In genomic region chr14:105927661-105928060, GRCh38 we compare ENCODE assay signal across 19 cellular contexts.
DNase-seq lines count a peak whose midpoint lies in the region; ATAC-seq and TF ChIP-seq lines count a peak whose summit lies in the region.
"Had no signal": no experiment of that assay in that cellular context is flagged by ENCODE, and none has a peak within 500 bp of the region (broad histone marks: within the 10 kb centered on the region; RNA-seq: fewer than 3 reads in every experiment).

No MANE protein-coding gene starts in this region.

- no peaks in the 10 kb centered on the region for H3K4me1 Mint-ChIP-seq in activated naive CD8-positive, alpha-beta T cell treated with anti-CD3 and anti-CD28 coated beads, Interleukin-2, amount 10 ng/mL, durations not matched to agents 7 days and 5 days
- no peaks in the 10 kb centered on the region for H3K4me1 Mint-ChIP-seq in activated naive CD8-positive, alpha-beta T cell treated with anti-CD3 and anti-CD28 coated beads, Interleukin-2, amount 50 U/mL, for 24 hours
- H3K4me1 Mint-ChIP-seq in IgD-negative memory B cell (peaks cover 1 to 7% (median 4%) of the 10 kb centered on the region in 3 donors), endothelial cell (ENCODE audit: unreplicated experiment) (no peaks in the 10 kb centered on the region)
- H3K4me1 Mint-ChIP-seq: CD8-positive, alpha-beta memory T cell had no signal

- no peak for TF ChIP-seq CTCF in endothelial cell (IDR thresholded peaks at IDR 0.05; ENCODE audit: unreplicated experiment)
- no peak for TF ChIP-seq CTCF in sigmoid colon (IDR thresholded peaks at IDR 0.05)
- no peak for TF ChIP-seq CTCF in omental fat pad (IDR thresholded peaks at IDR 0.05)

- H3K9ac ChIP-seq in Karpas-422 (ENCODE audit: low read length) = no peak overlapping the region
- H3K9ac ChIP-seq: BLaER1 treated with 17β-estradiol and CSF1 and Interleukin-3, amounts not matched to agents 10 nM and 100 nM had no signal

- H3K9me3 ChIP-seq in sigmoid colon (no peaks in the 10 kb centered on the region), Karpas-422 (ENCODE audit: low read length) (no peaks in the 10 kb centered on the region)
- H3K9me3 ChIP-seq: BLaER1 treated with 17β-estradiol and CSF1 and Interleukin-3, amounts not matched to agents 10 nM and 100 nM had no signal

- H3K36me3 Mint-ChIP-seq in activated naive CD8-positive, alpha-beta T cell treated with anti-CD3 and anti-CD28 coated beads, Interleukin-2, amount 10 ng/mL, durations not matched to agents 7 days and 5 days = no peaks in the 10 kb centered on the region
- no peaks in the 10 kb centered on the region for H3K36me3 Mint-ChIP-seq in activated naive CD8-positive, alpha-beta T cell treated with anti-CD3 and anti-CD28 coated beads, Interleukin-2, amount 50 U/mL, for 24 hours (ENCODE audit: low read depth)
- H3K36me3 Mint-ChIP-seq in IgD-negative memory B cell = no peaks in the 10 kb centered on the region
- peaks cover 13% of the 10 kb centered on the region for H3K36me3 Mint-ChIP-seq in endothelial cell (ENCODE audit: low read depth, unreplicated experiment)
- H3K36me3 Mint-ChIP-seq: CD8-positive, alpha-beta memory T cell had no signal

- TF ChIP-seq POLR2A in sigmoid colon (IDR thresholded peaks at IDR 0.05) = no peak

- no peaks in the 10 kb centered on the region for H3K9me3 Mint-ChIP-seq in activated naive CD8-positive, alpha-beta T cell treated with anti-CD3 and anti-CD28 coated beads, Interleukin-2, amount 10 ng/mL, durations not matched to agents 7 days and 5 days
- no peaks in the 10 kb centered on the region for H3K9me3 Mint-ChIP-seq in activated naive CD8-positive, alpha-beta T cell treated with anti-CD3 and anti-CD28 coated beads, Interleukin-2, amount 50 U/mL, for 24 hours
- H3K9me3 Mint-ChIP-seq in IgD-negative memory B cell = peaks cover 0 to 2% (median 0%) of the 10 kb centered on the region in 3 donors
- peaks cover 40% of the 10 kb centered on the region for H3K9me3 Mint-ChIP-seq in endothelial cell (ENCODE audit: unreplicated experiment)
- H3K9me3 Mint-ChIP-seq: CD8-positive, alpha-beta memory T cell had no signal

- no peak overlapping the region for H2AFZ ChIP-seq in Karpas-422 (ENCODE audit: low read length)

- H4K20me1 ChIP-seq in Karpas-422 (ENCODE audit: insufficient read depth, low read depth, low read length) = no peaks in the 10 kb centered on the region
- H4K20me1 ChIP-seq: BLaER1 treated with 17β-estradiol and CSF1 and Interleukin-3, amounts not matched to agents 10 nM and 100 nM had no signal

- no peak for TF ChIP-seq EP300 in sigmoid colon (IDR thresholded peaks at IDR 0.05)

- DNase-seq in activated naive CD8-positive, alpha-beta T cell treated with anti-CD3 and anti-CD28 coated beads, Interleukin-2, amount 10 ng/mL, durations not matched to agents 7 days and 5 days = peak; percentile 11
- no peak for DNase-seq in activated naive CD8-positive, alpha-beta T cell treated with anti-CD3 and anti-CD28 coated beads, Interleukin-2, amount 50 U/mL, for 24 hours
- DNase-seq in endothelial cell (ENCODE audit: low spot score) (no peak), sigmoid colon (peak; percentile 46), Karpas-422 (no peak), omental fat pad (ENCODE audit: low spot score) (no peak), pons (ENCODE audit: low spot score) (no peak)
- DNase-seq: CD8-positive, alpha-beta memory T cell; DMS79 treated with DMSO at 0.1 percent for 48 hours; HFFc6; NCI-H1105 treated with DMSO at 0.1 percent for 48 hours; NCI-H1694 treated with DMSO at 0.1 percent for 48 hours; NCI-H2107; NCI-H226; NCI-H526 treated with DMSO at 0.1 percent for 48 hours; NK-92 treated with Interleukin-12 subunit alpha and Interleukin-12 subunit beta, amount 100 ng/mL, for 24 hours; OCI-M1 had no signal

- H3K27me3 Mint-ChIP-seq in activated naive CD8-positive, alpha-beta T cell treated with anti-CD3 and anti-CD28 coated beads, Interleukin-2, amount 10 ng/mL, durations not matched to agents 7 days and 5 days = peaks cover 22% of the 10 kb centered on the region
- H3K27me3 Mint-ChIP-seq in activated naive CD8-positive, alpha-beta T cell treated with anti-CD3 and anti-CD28 coated beads, Interleukin-2, amount 50 U/mL, for 24 hours = peaks cover 14% of the 10 kb centered on the region
- H3K27me3 Mint-ChIP-seq in IgD-negative memory B cell (no peaks in the 10 kb centered on the region), endothelial cell (ENCODE audit: unreplicated experiment) (peaks cover 23% of the 10 kb centered on the region)

- WGBS in sigmoid colon, 2 donors = 83 to 88% methylated on average over 8 of the region's 8 CpGs

- H3K36me3 ChIP-seq in sigmoid colon (no peaks in the 10 kb centered on the region), Karpas-422 (ENCODE audit: insufficient read depth, low read length) (no peaks in the 10 kb centered on the region)
- H3K36me3 ChIP-seq: BLaER1 treated with 17β-estradiol and CSF1 and Interleukin-3, amounts not matched to agents 10 nM and 100 nM had no signal

- no peak overlapping the region for H3K27ac ChIP-seq in sigmoid colon
- H3K27ac ChIP-seq in Karpas-422 (ENCODE audit: low read length) = no peak overlapping the region
- H3K27ac ChIP-seq: BLaER1 treated with 17β-estradiol and CSF1 and Interleukin-3, amounts not matched to agents 10 nM and 100 nM had no signal

- no peak overlapping the region for H3K27ac Mint-ChIP-seq in activated naive CD8-positive, alpha-beta T cell treated with anti-CD3 and anti-CD28 coated beads, Interleukin-2, amount 10 ng/mL, durations not matched to agents 7 days and 5 days
- H3K27ac Mint-ChIP-seq in activated naive CD8-positive, alpha-beta T cell treated with anti-CD3 and anti-CD28 coated beads, Interleukin-2, amount 50 U/mL, for 24 hours = no peak overlapping the region
- H3K27ac Mint-ChIP-seq in IgD-negative memory B cell (peak overlapping the region in 2 of 3 donors; percentile 73 to 90), endothelial cell (ENCODE audit: unreplicated experiment) (no peak overlapping the region)
- H3K27ac Mint-ChIP-seq: CD8-positive, alpha-beta memory T cell; HFFc6 had no signal

- no peaks in the 10 kb centered on the region for H3K79me2 ChIP-seq in Karpas-422 (ENCODE audit: low read length)

- H3K4me3 Mint-ChIP-seq in activated naive CD8-positive, alpha-beta T cell treated with anti-CD3 and anti-CD28 coated beads, Interleukin-2, amount 10 ng/mL, durations not matched to agents 7 days and 5 days = no peak overlapping the region
- no peak overlapping the region for H3K4me3 Mint-ChIP-seq in activated naive CD8-positive, alpha-beta T cell treated with anti-CD3 and anti-CD28 coated beads, Interleukin-2, amount 50 U/mL, for 24 hours
- H3K4me3 Mint-ChIP-seq in IgD-negative memory B cell (peak overlapping the region in 2 of 4 donors; percentile 40 to 84), endothelial cell (ENCODE audit: unreplicated experiment) (peak overlapping the region; percentile 77)
- H3K4me3 Mint-ChIP-seq: CD8-positive, alpha-beta memory T cell; HFFc6 had no signal

- POLR2A ChIA-PET in activated naive CD8-positive, alpha-beta T cell treated with anti-CD3 and anti-CD28 coated beads, Interleukin-2, amount 10 ng/mL, durations not matched to agents 7 days and 5 days (lab: Charles Lee) = no interaction called here

- intact Hi-C loops in sigmoid colon (cut with DNase I) = no loop called here

- H3K9me2 ChIP-seq in Karpas-422 (replicated peaks; ENCODE audit: insufficient read depth, low read length) = no peaks in the 10 kb centered on the region

- H3K4me1 ChIP-seq in sigmoid colon = no peaks in the 10 kb centered on the region
- H3K4me1 ChIP-seq in Karpas-422 (ENCODE audit: low read length) = no peaks in the 10 kb centered on the region
- H3K4me1 ChIP-seq: BLaER1 treated with 17β-estradiol and CSF1 and Interleukin-3, amounts not matched to agents 10 nM and 100 nM had no signal

- no peak overlapping the region for H3K4me3 ChIP-seq in sigmoid colon
- H3K4me3 ChIP-seq in Karpas-422 (ENCODE audit: low read length) = no peak overlapping the region
- H3K4me3 ChIP-seq: BLaER1 treated with 17β-estradiol and CSF1 and Interleukin-3, amounts not matched to agents 10 nM and 100 nM had no signal

- no peak for ATAC-seq in activated naive CD8-positive, alpha-beta T cell treated with anti-CD3 and anti-CD28 coated beads, Interleukin-2, amount 10 ng/mL, durations not matched to agents 7 days and 5 days (ENCODE audit: low read depth)
- no peak for ATAC-seq in activated naive CD8-positive, alpha-beta T cell treated with anti-CD3 and anti-CD28 coated beads, Interleukin-2, amount 50 U/mL, for 24 hours
- ATAC-seq in omental fat pad (ENCODE audit: low FRiP score) = no peak

- H3K27me3 ChIP-seq in sigmoid colon (no peaks in the 10 kb centered on the region), Karpas-422 (ENCODE audit: low read length) (no peaks in the 10 kb centered on the region)
- H3K27me3 ChIP-seq: BLaER1 treated with 17β-estradiol and CSF1 and Interleukin-3, amounts not matched to agents 10 nM and 100 nM had no signal

- no peak overlapping the region for H3K4me2 ChIP-seq in Karpas-422 (ENCODE audit: low read depth, low read length, poor library complexity, severe bottlenecking)
- H3K4me2 ChIP-seq: BLaER1 treated with 17β-estradiol and CSF1 and Interleukin-3, amounts not matched to agents 10 nM and 100 nM had no signal

Comparison
In these comparisons a context has a peak if more than half of its experiments do, and no peak if none do; other contexts are left out.
1. DNase-seq: peak in activated naive CD8-positive, alpha-beta T cell treated with anti-CD3 and anti-CD28 coated beads, Interleukin-2, amount 10 ng/mL, durations not matched to agents 7 days and 5 days (single experiment) and sigmoid colon (single experiment); none in activated naive CD8-positive, alpha-beta T cell treated with anti-CD3 and anti-CD28 coated beads, Interleukin-2, amount 50 U/mL, for 24 hours (single experiment), endothelial cell (single experiment), Karpas-422 (single experiment), omental fat pad (single experiment) and pons (single experiment).
2. H3K27ac Mint-ChIP-seq: peak in IgD-negative memory B cell (2 of 3); none in activated naive CD8-positive, alpha-beta T cell treated with anti-CD3 and anti-CD28 coated beads, Interleukin-2, amount 10 ng/mL, durations not matched to agents 7 days and 5 days (single experiment), activated naive CD8-positive, alpha-beta T cell treated with anti-CD3 and anti-CD28 coated beads, Interleukin-2, amount 50 U/mL, for 24 hours (single experiment) and endothelial cell (single experiment).